In the genomic region with DNA sequence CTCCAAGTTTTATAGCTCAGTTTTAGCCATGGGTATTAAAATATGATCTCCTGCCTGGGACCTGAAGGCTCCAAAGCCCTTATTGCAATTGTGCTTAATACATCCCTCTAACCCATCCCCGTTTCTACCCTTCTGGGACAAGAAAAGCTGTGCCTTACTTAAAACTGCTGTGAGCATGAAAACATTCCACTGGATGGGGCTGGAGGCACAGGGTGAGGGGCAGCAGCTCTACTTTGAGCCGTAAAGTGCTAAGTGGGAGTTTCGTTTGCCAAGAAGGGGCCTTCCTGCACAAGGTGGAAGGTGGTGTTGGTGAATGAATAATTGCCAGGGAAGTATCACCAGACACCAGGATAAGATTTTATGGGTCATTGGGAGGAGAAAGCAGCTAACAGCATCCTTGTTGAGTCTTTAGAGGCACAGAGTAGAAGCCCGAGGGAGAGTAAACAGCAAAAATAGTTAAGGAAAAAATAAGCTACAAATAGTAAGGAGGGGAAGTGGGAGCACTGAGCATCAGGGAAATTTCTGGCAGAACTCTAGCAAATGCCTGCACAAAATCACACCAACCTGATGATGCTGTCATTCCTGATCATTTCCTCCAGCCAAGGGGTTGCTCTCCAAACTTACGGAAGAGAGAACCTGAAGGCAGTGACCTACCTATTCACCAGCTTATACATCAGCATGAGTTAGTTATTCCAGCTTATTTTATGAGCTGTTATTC, we compare ENCODE assay signal across 16 cellular contexts.
DNase-seq lines count a peak whose midpoint lies in the region; ATAC-seq and TF ChIP-seq lines count a peak whose summit lies in the region.
"Had no signal": no experiment of that assay in that cellular context is flagged by ENCODE, and none has a peak within 500 bp of the region (broad histone marks: within the 10 kb centered on the region; RNA-seq: fewer than 3 reads in every experiment).

No MANE protein-coding gene starts in this region.

- no peaks in the 10 kb centered on the region for H3K9me3 Mint-ChIP-seq in dendritic cell treated with granulocyte-macrophage colony-stimulating factor and Interleukin-4, amounts not matched to agents 40 ng/mL and 50 ng/mL, for 4 days
- H3K9me3 Mint-ChIP-seq in mesothelial cell of epicardium, result no peaks in the 10 kb centered on the region
- no peaks in the 10 kb centered on the region for H3K9me3 Mint-ChIP-seq in stimulated activated memory B cell treated with anti-CD40 and anti-IgM and Interleukin-4, amounts not matched to agents 10 μg/mL and 1 μg/mL and 100 μg/mL, for 72 hours

- DNase-seq in BE2C, result no peak
- DNase-seq in NB4 (ENCODE audit: low read depth), result peak; percentile 22
- DNase-seq in mesothelial cell of epicardium (ENCODE audit: low spot score in 2 of 2, unreplicated experiment in 2 of 2), result no peak
- no peak for DNase-seq in NCI-H526 treated with DMSO at 0.1 percent for 48 hours (lab: John Stamatoyannopoulos, UW)
- DNase-seq in activated T-cell treated with anti-CD3 and anti-CD28 coated beads, Interleukin-2, amount 50 U/mL, for 48 hours, result no peak
- DNase-seq: activated CD8-positive, alpha-beta memory T cell treated with anti-CD3 and anti-CD28 coated beads, Interleukin-2, amount 10 ng/mL, durations not matched to agents 7 days and 5 days; activated naive CD4-positive, alpha-beta T cell treated with Interleukin-2 at 50 U/mL for 16 hours; cerebellar nuclear complex; NCI-H187 treated with DMSO at 0.1 percent for 48 hours; NCI-H774; Right ventricle myocardium superior had no signal

- peaks cover 60% of the 10 kb centered on the region for H3K4me1 Mint-ChIP-seq in dendritic cell treated with granulocyte-macrophage colony-stimulating factor and Interleukin-4, amounts not matched to agents 40 ng/mL and 50 ng/mL, for 4 days (ENCODE audit: low read depth)
- H3K4me1 Mint-ChIP-seq in mesothelial cell of epicardium, result peaks cover 30% of the 10 kb centered on the region
- H3K4me1 Mint-ChIP-seq in stimulated activated memory B cell treated with anti-CD40 and anti-IgM and Interleukin-4, amounts not matched to agents 10 μg/mL and 1 μg/mL and 100 μg/mL, for 72 hours, result no peaks in the 10 kb centered on the region

- intact Hi-C loops in dendritic cell treated with granulocyte-macrophage colony-stimulating factor and Interleukin-4, amounts not matched to agents 40 ng/mL and 50 ng/mL, for 4 days (cut with micrococcal nuclease), result loop anchor here (5.0 kb wide), 1 partner anchor 48 kb away; no protein-coding TSS in a partner anchor

- no peaks in the 10 kb centered on the region for H3K9me3 ChIP-seq in BE2C
- H3K9me3 ChIP-seq: tibial nerve had no signal

- no peaks in the 10 kb centered on the region for H3K36me3 ChIP-seq in BE2C

- no peaks in the 10 kb centered on the region for H3K27me3 ChIP-seq in BE2C
- H3K27me3 ChIP-seq: tibial nerve had no signal

- 0 out of 2 replicates have a peak, but pooled peaks have one; percentile 5 for TF ChIP-seq CTCF in BE2C (IDR thresholded peaks at IDR 0.05; ENCODE audit: low read depth, low read length)
- no peak for TF ChIP-seq CTCF in NB4 (IDR thresholded peaks at IDR 0.05; ENCODE audit: low read depth, low read length)
- TF ChIP-seq CTCF in mesothelial cell of epicardium (IDR thresholded peaks at IDR 0.05; ENCODE audit: unreplicated experiment), result no peak

- H3K4me3 ChIP-seq in BE2C (ENCODE audit: low read depth, low read length), result no peak overlapping the region
- no peak overlapping the region for H3K4me3 ChIP-seq in NB4 (ENCODE audit: low read depth, low read length)
- H3K4me3 ChIP-seq: tibial nerve had no signal

- H3K36me3 Mint-ChIP-seq in dendritic cell treated with granulocyte-macrophage colony-stimulating factor and Interleukin-4, amounts not matched to agents 40 ng/mL and 50 ng/mL, for 4 days (ENCODE audit: low read depth), result no peaks in the 10 kb centered on the region
- H3K36me3 Mint-ChIP-seq in mesothelial cell of epicardium, result no peaks in the 10 kb centered on the region
- no peaks in the 10 kb centered on the region for H3K36me3 Mint-ChIP-seq in stimulated activated memory B cell treated with anti-CD40 and anti-IgM and Interleukin-4, amounts not matched to agents 10 μg/mL and 1 μg/mL and 100 μg/mL, for 72 hours
- H3K36me3 Mint-ChIP-seq: activated CD8-positive, alpha-beta memory T cell treated with anti-CD3 and anti-CD28 coated beads, Interleukin-2, amount 10 ng/mL, durations not matched to agents 7 days and 5 days had no signal

- ATAC-seq in stimulated activated memory B cell treated with anti-CD40 and anti-IgM and Interleukin-4, amounts not matched to agents 10 μg/mL and 1 μg/mL and 100 μg/mL, for 72 hours, result no peak
- no peak for ATAC-seq in HG02759 (IDR thresholded peaks at IDR 0.05; ENCODE audit: unreplicated experiment)
- ATAC-seq: activated CD8-positive, alpha-beta memory T cell treated with anti-CD3 and anti-CD28 coated beads, Interleukin-2, amount 10 ng/mL, durations not matched to agents 7 days and 5 days had no signal

- H3K4me3 Mint-ChIP-seq in dendritic cell treated with granulocyte-macrophage colony-stimulating factor and Interleukin-4, amounts not matched to agents 40 ng/mL and 50 ng/mL, for 4 days, result no peak overlapping the region
- H3K4me3 Mint-ChIP-seq in mesothelial cell of epicardium, result no peak overlapping the region
- no peak overlapping the region for H3K4me3 Mint-ChIP-seq in stimulated activated memory B cell treated with anti-CD40 and anti-IgM and Interleukin-4, amounts not matched to agents 10 μg/mL and 1 μg/mL and 100 μg/mL, for 72 hours
- H3K4me3 Mint-ChIP-seq: activated CD8-positive, alpha-beta memory T cell treated with anti-CD3 and anti-CD28 coated beads, Interleukin-2, amount 10 ng/mL, durations not matched to agents 7 days and 5 days had no signal

- TF ChIP-seq POLR2A in NB4 (IDR thresholded peaks at IDR 0.05; ENCODE audit: extremely low read depth, insufficient read length), result no peak

- peak overlapping the region; percentile 88 for H3K27ac Mint-ChIP-seq in dendritic cell treated with granulocyte-macrophage colony-stimulating factor and Interleukin-4, amounts not matched to agents 40 ng/mL and 50 ng/mL, for 4 days
- H3K27ac Mint-ChIP-seq in mesothelial cell of epicardium, result peak overlapping the region; percentile 41
- no peak overlapping the region for H3K27ac Mint-ChIP-seq in stimulated activated memory B cell treated with anti-CD40 and anti-IgM and Interleukin-4, amounts not matched to agents 10 μg/mL and 1 μg/mL and 100 μg/mL, for 72 hours
- H3K27ac Mint-ChIP-seq: activated CD8-positive, alpha-beta memory T cell treated with anti-CD3 and anti-CD28 coated beads, Interleukin-2, amount 10 ng/mL, durations not matched to agents 7 days and 5 days had no signal

- H3K4me1 ChIP-seq in BE2C, result peaks cover 15% of the 10 kb centered on the region
- H3K4me1 ChIP-seq: parathyroid adenoma had no signal

- H3K27me3 Mint-ChIP-seq in dendritic cell treated with granulocyte-macrophage colony-stimulating factor and Interleukin-4, amounts not matched to agents 40 ng/mL and 50 ng/mL, for 4 days, result peaks cover 11% of the 10 kb centered on the region
- no peaks in the 10 kb centered on the region for H3K27me3 Mint-ChIP-seq in mesothelial cell of epicardium (ENCODE audit: low read depth)
- H3K27me3 Mint-ChIP-seq in stimulated activated memory B cell treated with anti-CD40 and anti-IgM and Interleukin-4, amounts not matched to agents 10 μg/mL and 1 μg/mL and 100 μg/mL, for 72 hours, result peaks cover 26% of the 10 kb centered on the region
